Comparison of ENCODE assay signal across 1 cellular context in the genomic region with DNA sequence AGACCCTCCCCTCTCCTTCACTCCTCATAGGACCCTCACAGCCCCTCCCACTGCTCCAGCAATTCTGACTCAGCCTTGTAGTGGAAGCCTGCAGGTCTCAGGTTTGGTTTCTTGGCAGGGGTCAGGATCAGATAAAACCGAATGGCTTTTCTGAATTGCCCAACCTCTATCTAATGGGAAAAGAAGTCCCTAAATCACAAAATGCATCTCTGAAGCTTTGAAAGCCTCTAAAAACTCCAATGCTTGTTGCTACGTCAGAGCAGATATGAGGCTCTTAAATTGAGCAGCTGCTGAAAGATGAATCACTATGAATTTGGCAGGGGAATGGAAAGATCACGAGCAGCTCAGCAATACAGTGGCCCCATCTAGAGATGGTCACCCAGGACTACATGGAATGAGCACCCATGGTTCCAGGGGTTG.
TF ChIP-seq lines count a peak whose summit lies in the region.

No MANE protein-coding gene starts in this region.

TF ChIP-seq in K562, 482 proteins besides CTCF, POLR2A, EP300 and RAD21 (continued from another document):
- TF ChIP-seq, protein P1, sequence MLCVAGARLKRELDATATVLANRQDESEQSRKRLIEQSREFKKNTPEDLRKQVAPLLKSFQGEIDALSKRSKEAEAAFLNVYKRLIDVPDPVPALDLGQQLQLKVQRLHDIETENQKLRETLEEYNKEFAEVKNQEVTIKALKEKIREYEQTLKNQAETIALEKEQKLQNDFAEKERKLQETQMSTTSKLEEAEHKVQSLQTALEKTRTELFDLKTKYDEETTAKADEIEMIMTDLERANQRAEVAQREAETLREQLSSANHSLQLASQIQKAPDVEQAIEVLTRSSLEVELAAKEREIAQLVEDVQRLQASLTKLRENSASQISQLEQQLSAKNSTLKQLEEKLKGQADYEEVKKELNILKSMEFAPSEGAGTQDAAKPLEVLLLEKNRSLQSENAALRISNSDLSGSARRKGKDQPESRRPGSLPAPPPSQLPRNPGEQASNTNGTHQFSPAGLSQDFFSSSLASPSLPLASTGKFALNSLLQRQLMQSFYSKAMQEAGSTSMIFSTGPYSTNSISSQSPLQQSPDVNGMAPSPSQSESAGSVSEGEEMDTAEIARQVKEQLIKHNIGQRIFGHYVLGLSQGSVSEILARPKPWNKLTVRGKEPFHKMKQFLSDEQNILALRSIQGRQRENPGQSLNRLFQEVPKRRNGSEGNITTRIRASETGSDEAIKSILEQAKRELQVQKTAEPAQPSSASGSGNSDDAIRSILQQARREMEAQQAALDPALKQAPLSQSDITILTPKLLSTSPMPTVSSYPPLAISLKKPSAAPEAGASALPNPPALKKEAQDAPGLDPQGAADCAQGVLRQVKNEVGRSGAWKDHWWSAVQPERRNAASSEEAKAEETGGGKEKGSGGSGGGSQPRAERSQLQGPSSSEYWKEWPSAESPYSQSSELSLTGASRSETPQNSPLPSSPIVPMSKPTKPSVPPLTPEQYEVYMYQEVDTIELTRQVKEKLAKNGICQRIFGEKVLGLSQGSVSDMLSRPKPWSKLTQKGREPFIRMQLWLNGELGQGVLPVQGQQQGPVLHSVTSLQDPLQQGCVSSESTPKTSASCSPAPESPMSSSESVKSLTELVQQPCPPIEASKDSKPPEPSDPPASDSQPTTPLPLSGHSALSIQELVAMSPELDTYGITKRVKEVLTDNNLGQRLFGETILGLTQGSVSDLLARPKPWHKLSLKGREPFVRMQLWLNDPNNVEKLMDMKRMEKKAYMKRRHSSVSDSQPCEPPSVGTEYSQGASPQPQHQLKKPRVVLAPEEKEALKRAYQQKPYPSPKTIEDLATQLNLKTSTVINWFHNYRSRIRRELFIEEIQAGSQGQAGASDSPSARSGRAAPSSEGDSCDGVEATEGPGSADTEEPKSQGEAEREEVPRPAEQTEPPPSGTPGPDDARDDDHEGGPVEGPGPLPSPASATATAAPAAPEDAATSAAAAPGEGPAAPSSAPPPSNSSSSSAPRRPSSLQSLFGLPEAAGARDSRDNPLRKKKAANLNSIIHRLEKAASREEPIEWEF (CRISPR knock-in tag; IDR thresholded peaks at IDR 0.05): no peak
- TF ChIP-seq ZNF551 (CRISPR knock-in tag; IDR thresholded peaks at IDR 0.05): no peak
